ENCODE assay signal across 10 cellular contexts in the genomic region with DNA sequence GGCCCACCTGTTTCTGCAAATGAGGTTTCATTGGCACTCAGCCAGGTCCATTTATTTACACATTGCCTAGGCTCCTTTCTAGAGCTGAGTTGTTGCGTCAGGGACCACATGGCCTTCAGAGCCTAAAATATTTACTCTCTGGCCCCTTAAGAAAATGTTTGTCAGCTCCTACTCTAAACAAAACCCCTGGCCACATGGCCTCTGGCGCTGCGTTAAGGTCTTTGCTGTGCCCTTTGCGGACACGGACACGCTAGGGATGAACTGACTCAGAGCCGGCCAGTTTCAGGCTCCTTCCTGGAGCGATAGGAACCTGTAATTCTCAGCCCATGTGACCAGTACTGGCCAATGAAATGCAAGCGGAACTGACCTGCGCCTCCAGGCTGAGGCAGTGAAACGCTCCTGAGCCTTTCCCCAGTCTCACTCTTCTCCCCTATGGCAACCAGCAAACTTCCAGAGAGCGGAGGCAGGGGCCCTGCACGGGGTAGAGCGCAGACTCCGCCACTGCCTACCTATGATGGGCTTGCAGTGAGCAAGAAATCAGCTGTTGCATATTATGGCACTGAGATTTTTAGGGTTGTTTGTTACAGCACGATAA.
DNase-seq lines count a peak whose midpoint lies in the region; ATAC-seq and TF ChIP-seq lines count a peak whose summit lies in the region.
"Had no signal": no experiment of that assay in that cellular context is flagged by ENCODE, and none has a peak within 500 bp of the region (broad histone marks: within the 10 kb centered on the region; RNA-seq: fewer than 3 reads in every experiment).

No MANE protein-coding gene starts in this region.

- ATAC-seq in heart left ventricle, result peak in 3 of 4 donors; percentile 53 to 74 (median 55)
- ATAC-seq in psoas muscle, result peak; percentile 86 to 94 (median 90)
- no peak for ATAC-seq in HG02870 (IDR thresholded peaks at IDR 0.05; ENCODE audit: unreplicated experiment)
- no peak for ATAC-seq in HG02852 (IDR thresholded peaks at IDR 0.05; ENCODE audit: unreplicated experiment)

- H3K4me3 ChIP-seq in heart left ventricle, result no peak overlapping the region
- no peak overlapping the region for H3K4me3 ChIP-seq in psoas muscle
- H3K4me3 ChIP-seq in lower leg skin (ENCODE audit: low read depth, poor library complexity, severe bottlenecking), result no peak overlapping the region

- TF ChIP-seq POLR2A in heart left ventricle (IDR thresholded peaks at IDR 0.05) (no peak), lower leg skin (IDR thresholded peaks at IDR 0.05) (no peak)

- H3K36me3 ChIP-seq in heart left ventricle, result no peaks in the 10 kb centered on the region
- no peaks in the 10 kb centered on the region for H3K36me3 ChIP-seq in psoas muscle (ENCODE audit: insufficient read depth in 1 of 2, low read depth in 1 of 2)
- H3K36me3 ChIP-seq: neutrophil had no signal

- no peaks in the 10 kb centered on the region for H3K27me3 ChIP-seq in heart left ventricle
- H3K27me3 ChIP-seq in psoas muscle (ENCODE audit: insufficient read depth in 3 of 3, low read length in 2 of 3), result no peaks in the 10 kb centered on the region
- H3K27me3 ChIP-seq: neutrophil had no signal

- H3K9me3 ChIP-seq in heart left ventricle (peaks cover 0 to 7% (median 0%) of the 10 kb centered on the region in 12 donors), psoas muscle (no peaks in the 10 kb centered on the region)
- H3K9me3 ChIP-seq: neutrophil had no signal

- DNase-seq in HCEC 1CT (peak; percentile 89), NCI-H510A (lab: John Stamatoyannopoulos, UW) (peak; percentile 97), heart left ventricle (no peak), psoas muscle (peak in 1 of 2 donors; percentile 77), lower leg skin (ENCODE audit: low spot score in 2 of 2) (no peak), cortex of kidney (lab: John Stamatoyannopoulos, UW) (no peak)
- DNase-seq: activated CD8-positive, alpha-beta memory T cell treated with anti-CD3 and anti-CD28 coated beads for 24 hours had no signal

- 83 to 91% (median 88%) methylated on average over 16 of the region's 16 CpGs for WGBS in heart left ventricle, 4 donors
- WGBS in psoas muscle, 3 donors, result 55 to 62% (median 56%) methylated on average over 16 of the region's 16 CpGs
- WGBS in lower leg skin, 2 donors, result 83 to 86% methylated on average over 16 of the region's 16 CpGs

- no peaks in the 10 kb centered on the region for H3K4me1 ChIP-seq in heart left ventricle
- peaks cover 14% of the 10 kb centered on the region for H3K4me1 ChIP-seq in psoas muscle

- peak overlapping the region in 1 of 12 donors; percentile 10 for H3K27ac ChIP-seq in heart left ventricle
- peak overlapping the region; percentile 25 for H3K27ac ChIP-seq in psoas muscle
- H3K27ac ChIP-seq: neutrophil had no signal

- no peak for TF ChIP-seq CTCF in heart left ventricle (IDR thresholded peaks at IDR 0.05)
- no peak for TF ChIP-seq CTCF in psoas muscle (IDR thresholded peaks at IDR 0.05)
- no peak for TF ChIP-seq CTCF in lower leg skin (IDR thresholded peaks at IDR 0.05)

- intact Hi-C loops in heart left ventricle (cut with DNase I), result no loop called here
- intact Hi-C loops in psoas muscle (cut with DNase I), result no loop called here
- intact Hi-C loops in lower leg skin (cut with DNase I; ENCODE audit: low total_unique reads), result no loop called here

Comparison
In these comparisons a context has a peak if more than half of its experiments do, and no peak if none do; other contexts are left out.
1. DNase-seq: peak in HCEC 1CT (single experiment) and NCI-H510A (single experiment); none in heart left ventricle (0 of 5), lower leg skin (0 of 2) and cortex of kidney (single experiment).
2. ATAC-seq: peak in heart left ventricle (3 of 4) and psoas muscle (4 of 4); none in HG02870 (single experiment) and HG02852 (single experiment).